In the genomic region with DNA sequence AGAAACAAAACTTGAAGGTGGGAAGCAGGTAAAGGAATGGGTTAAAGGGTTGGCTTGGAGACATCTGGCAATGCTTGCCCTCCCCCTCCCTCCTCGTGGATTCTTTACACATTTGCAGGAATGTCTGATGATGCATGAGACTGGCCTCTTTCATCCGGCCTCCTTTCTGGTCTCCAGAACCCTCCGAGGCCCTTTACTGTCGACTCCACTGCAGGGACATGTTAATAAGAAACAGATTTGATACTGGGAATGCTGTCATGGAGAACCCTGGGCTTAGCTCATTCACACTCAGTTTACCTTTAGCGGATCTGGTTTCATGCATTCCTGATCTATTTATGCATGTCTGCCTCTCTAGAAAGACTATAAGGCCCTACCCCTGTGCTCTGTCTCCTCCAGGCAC, we compare ENCODE assay signal across 11 cellular contexts.
DNase-seq lines count a peak whose midpoint lies in the region; ATAC-seq, FAIRE-seq and TF ChIP-seq lines count a peak whose summit lies in the region.
"Had no signal": no experiment of that assay in that cellular context is flagged by ENCODE, and none has a peak within 500 bp of the region (broad histone marks: within the 10 kb centered on the region; RNA-seq: fewer than 3 reads in every experiment).

No MANE protein-coding gene starts in this region.

- H3K4ac ChIP-seq in mesendoderm (ENCODE audit: low read depth, low read length): no peak overlapping the region

- FAIRE-seq in HTR-8/SVneo (lab: Jason Lieb, UNC): no peak

- DNase-seq in BJ (ENCODE audit: low read depth): peak; percentile 98
- DNase-seq in HTR-8/SVneo (ENCODE audit: insufficient read length, low spot score): peak; percentile 62
- DNase-seq in brain microvascular endothelial cell: peak; percentile 93
- peak; percentile 90 for DNase-seq in mesendoderm
- no peak for DNase-seq in HuH-7 (ENCODE audit: low spot score)
- no peak for DNase-seq in SHP77 treated with DMSO at 0.1 percent for 48 hours (lab: John Stamatoyannopoulos, UW)
- DNase-seq in LoVo (ENCODE audit: low spot score): no peak
- DNase-seq: colonic mucosa, left colon, spleen had no signal

- H2AK5ac ChIP-seq in mesendoderm (ENCODE audit: low read length): no peak overlapping the region

- in situ Hi-C loops in brain microvascular endothelial cell (cut with HindIII; ENCODE audit: low pct_ligation_motif_present, low sequenced_read_pairs): no loop called here

- no CpG with 5 or more reads among the region's 5 CpGs for WGBS in mesendoderm (ENCODE audit: extremely low coverage, insufficient coverage, low lambda C conversion rate)

- H2BK5ac ChIP-seq in mesendoderm (ENCODE audit: low read length): no peak overlapping the region

- H3K27ac ChIP-seq in brain microvascular endothelial cell: peak overlapping the region; percentile 36
- no peak overlapping the region for H3K27ac ChIP-seq in mesendoderm (ENCODE audit: low read depth, low read length)
- H3K27ac ChIP-seq: colonic mucosa, spleen had no signal

- ATAC-seq in HG02973 (IDR thresholded peaks at IDR 0.05; ENCODE audit: unreplicated experiment): no peak
- ATAC-seq: left colon had no signal

- H3K18ac ChIP-seq in mesendoderm (ENCODE audit: low read length): no peak overlapping the region

- no peak overlapping the region for H3K9ac ChIP-seq in mesendoderm (ENCODE audit: low read length)

- no peak overlapping the region for H4K8ac ChIP-seq in mesendoderm (ENCODE audit: low read depth, low read length)

- no peaks in the 10 kb centered on the region for H3K79me1 ChIP-seq in mesendoderm (ENCODE audit: low read length)

- no peak for TF ChIP-seq CTCF in BJ (IDR thresholded peaks at IDR 0.05; ENCODE audit: insufficient read depth, low read depth, low read length)
- no peak for TF ChIP-seq CTCF in brain microvascular endothelial cell (IDR thresholded peaks at IDR 0.05; ENCODE audit: low read depth, low read length, missing control alignments)

- H3K56ac ChIP-seq in mesendoderm (ENCODE audit: low read length): no peak overlapping the region

- no peaks in the 10 kb centered on the region for H3K27me3 ChIP-seq in BJ (ENCODE audit: control insufficient read depth, insufficient read depth, low read length)
- no peaks in the 10 kb centered on the region for H3K27me3 ChIP-seq in brain microvascular endothelial cell (replicated peaks)
- H3K27me3 ChIP-seq in mesendoderm (ENCODE audit: insufficient read depth, low read length, poor library complexity): no peaks in the 10 kb centered on the region
- H3K27me3 ChIP-seq: colonic mucosa, spleen had no signal

- CTCF ChIA-PET in BJ (lab: Yijun Ruan, JAX): no interaction called here

- H3K4me2 ChIP-seq in mesendoderm (ENCODE audit: low read length): no peak overlapping the region

- no peak overlapping the region for H4K5ac ChIP-seq in mesendoderm (ENCODE audit: low read length)

- H2BK120ac ChIP-seq in mesendoderm (ENCODE audit: low read depth, low read length): no peak overlapping the region

- POLR2A ChIA-PET in BJ (lab: Charles Lee): interaction anchor here (0.7 kb wide), 1 partner anchor 438 kb away, joined by 4 read pairs; no protein-coding TSS in a partner anchor

- H3K4me3 ChIP-seq in BJ (ENCODE audit: low read depth, low read length): no peak overlapping the region
- H3K4me3 ChIP-seq in brain microvascular endothelial cell (ENCODE audit: low read depth, low read length): no peak overlapping the region
- H3K4me3 ChIP-seq in mesendoderm (ENCODE audit: low read length): no peak overlapping the region
- H3K4me3 ChIP-seq: colonic mucosa, spleen had no signal

- H3K4me1 ChIP-seq in mesendoderm (ENCODE audit: control insufficient read depth, low read depth, low read length): peaks cover 2% of the 10 kb centered on the region
- H3K4me1 ChIP-seq: colonic mucosa, spleen had no signal

- H3K23ac ChIP-seq in mesendoderm (ENCODE audit: low read length): no peak overlapping the region

- H2BK15ac ChIP-seq in mesendoderm (replicated peaks; ENCODE audit: low read depth): peak overlapping the region; percentile 8

- H3K36me3 ChIP-seq in BJ (ENCODE audit: control insufficient read depth, insufficient read depth, low read length) (no peaks in the 10 kb centered on the region), brain microvascular endothelial cell (replicated peaks) (no peaks in the 10 kb centered on the region), mesendoderm (ENCODE audit: control insufficient read depth, insufficient read depth, low read length) (no peaks in the 10 kb centered on the region)
- H3K36me3 ChIP-seq: colonic mucosa, spleen had no signal

- no peaks in the 10 kb centered on the region for H3K79me2 ChIP-seq in mesendoderm (ENCODE audit: control insufficient read depth, insufficient read depth, low read length)

Comparison
In these comparisons a context has a peak if more than half of its experiments do, and no peak if none do; other contexts are left out.
1. DNase-seq: peak in BJ (single experiment), HTR-8/SVneo (single experiment), brain microvascular endothelial cell (single experiment) and mesendoderm (single experiment); none in HuH-7 (single experiment), SHP77 treated with DMSO at 0.1 percent for 48 hours (single experiment) and LoVo (single experiment).